Comparison of ENCODE assay signal across 27 cellular contexts in the genomic region with DNA sequence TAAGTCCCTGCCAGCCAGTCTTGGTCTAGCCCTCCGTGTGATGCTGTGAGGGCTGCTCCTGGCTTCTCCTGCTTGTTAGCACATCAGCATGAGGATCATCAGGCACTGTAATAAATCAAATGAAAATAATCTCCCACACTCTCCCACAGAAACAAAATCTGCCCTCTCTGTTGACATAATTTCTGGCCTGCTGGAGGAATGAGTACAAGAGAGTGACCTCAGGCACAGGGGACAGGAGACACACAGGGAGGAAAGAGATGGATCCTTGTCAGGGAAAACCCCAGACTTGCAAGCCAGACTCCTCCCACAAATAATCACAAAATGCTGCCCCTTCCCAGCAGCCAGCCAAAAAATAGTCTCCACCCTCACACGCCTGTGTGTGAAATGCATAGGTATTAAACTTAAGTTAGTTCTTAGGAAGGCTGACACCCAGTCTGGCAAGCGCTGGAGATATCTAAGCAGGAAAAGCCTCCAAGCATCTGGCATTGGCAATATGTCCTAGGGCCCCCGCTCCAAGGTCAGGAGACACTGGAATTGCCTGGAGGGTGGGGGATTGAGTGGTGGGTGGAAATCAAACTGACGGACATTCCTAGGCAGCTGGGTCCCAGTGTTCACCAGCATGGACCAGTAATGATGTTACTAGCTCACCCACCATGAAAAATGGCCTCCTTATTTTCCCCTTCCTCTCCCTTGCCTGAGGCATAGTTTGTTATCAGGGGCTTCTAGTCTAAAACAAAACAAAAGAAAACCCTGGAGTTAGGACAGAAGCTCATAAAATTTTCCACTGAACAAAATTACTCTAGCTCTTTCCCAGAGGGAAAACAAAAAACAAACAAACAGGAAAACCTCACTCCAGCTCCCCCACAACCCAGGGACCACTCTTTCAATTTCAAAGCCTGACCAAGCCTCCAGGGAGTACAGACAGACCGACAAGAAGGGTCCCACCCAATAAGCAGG. TPM values are rescaled to one million over a fixed set of nuclear protein-coding genes. Genes with fewer than 3 reads are reported as not detected.
A peak's percentile ranks its signal among the peaks of the same experiment; 100 is the strongest.
DNase-seq lines count a peak whose midpoint lies in the region; ATAC-seq, FAIRE-seq and TF ChIP-seq lines count a peak whose summit lies in the region.
"Had no signal": no experiment of that assay in that cellular context is flagged by ENCODE, and none has a peak within 500 bp of the region (broad histone marks: within the 10 kb centered on the region; RNA-seq: fewer than 3 reads in every experiment).

No MANE protein-coding gene starts in this region.

- no peak overlapping the region; a peak in 1 of 4 replicates for H3K9ac ChIP-seq in K562 (ENCODE audit: insufficient read depth in 1 of 2, low read depth in 2 of 2, low read length in 2 of 2)

- H3K4me2 ChIP-seq in K562 (ENCODE audit: insufficient read depth, low read length) = no peak overlapping the region

- H3K27me3 Mint-ChIP-seq in nephron (ENCODE audit: low read depth) = no peaks in the 10 kb centered on the region

- no peaks in the 10 kb centered on the region for H3K36me3 ChIP-seq in K562 (ENCODE audit: control insufficient read depth, insufficient read depth, low read length)
- H3K36me3 ChIP-seq: sigmoid colon had no signal

- intact Hi-C loops in K562 (cut with micrococcal nuclease) = no loop called here

- H2AFZ ChIP-seq in K562 (ENCODE audit: low read depth, low read length) = no peak overlapping the region

- no peak overlapping the region for H3K27ac Mint-ChIP-seq in nephron
- H3K27ac Mint-ChIP-seq: HFFc6; stimulated activated naive B cell treated with anti-CD40 and anti-IgM and Interleukin-4, amounts not matched to agents 10 μg/mL and 1 μg/mL and 100 μg/mL, for 72 hours; T-helper 2 cell treated with Interferon-gamma antibody and Interleukin-4, amounts not matched to agents 5 μg/mL and 100 μg/mL, for 36 hours had no signal

- H3K27ac ChIP-seq in K562 (ENCODE audit: extremely low read depth, low read depth, low read length) = no peak overlapping the region
- H3K27ac ChIP-seq: sigmoid colon had no signal

- H3K9me3 Mint-ChIP-seq in nephron = no peaks in the 10 kb centered on the region
- H3K9me3 Mint-ChIP-seq: HFFc6; stimulated activated naive B cell treated with anti-CD40 and anti-IgM and Interleukin-4, amounts not matched to agents 10 μg/mL and 1 μg/mL and 100 μg/mL, for 72 hours; T-helper 2 cell treated with Interferon-gamma antibody and Interleukin-4, amounts not matched to agents 5 μg/mL and 100 μg/mL, for 36 hours had no signal

- DNase-seq in EH (ENCODE audit: low read depth) (peak; percentile 9), LNCaP clone FGC (ENCODE audit: low read depth) (peak; percentile 6), K562 (ENCODE audit: extremely low read depth in 1 of 4, low spot score in 3 of 4) (no peak), H4 (ENCODE audit: low spot score) (no peak), superior temporal gyrus (ENCODE audit: extremely low spot score) (no peak)
- DNase-seq: activated CD4-positive, alpha-beta T cell treated with anti-CD3 and anti-CD28 coated beads for 48 hours; activated gamma-delta T cell treated with Interleukin-2 at 50 U/mL for 16 hours; activated T-cell treated with anti-CD3 and anti-CD28 coated beads, Interleukin-2, amount 50 U/mL, for 1 hour; C1 segment of cervical spinal cord; Caco-2; cerebellar nuclear complex; DND-41; glutamatergic neuron; HFFc6; IMR-90; NCI-H1048; NCI-H187; RPMI8226; sigmoid colon; stimulated activated CD4-positive, alpha-beta T cell treated with anti-CD3 and anti-CD28 coated beads, Interleukin-15, amount 100 ng/mL, for 24 hours; stimulated activated naive B cell treated with anti-CD40 and anti-IgM and Interleukin-4, amounts not matched to agents 10 μg/mL and 1 μg/mL and 100 μg/mL, for 72 hours had no signal

- TF ChIP-seq RAD21 in K562 (CRISPR knock-in tag; conservative IDR thresholded peaks at IDR 0.05 in 1 of 2, IDR thresholded peaks at IDR 0.05 in 1 of 2) = no peak

- H3K4me1 Mint-ChIP-seq in nephron = peaks cover 47% of the 10 kb centered on the region

- FAIRE-seq in K562 (lab: Jason Lieb, UNC) = peak; percentile 23
- FAIRE-seq: keratinocyte, urothelium cell line had no signal

- H3K4me1 ChIP-seq in K562 (replicated peaks in 1 of 2; ENCODE audit: control insufficient read depth in 2 of 2, insufficient read depth in 2 of 2, low read length in 2 of 2) = peaks cover 4 to 6% of the 10 kb centered on the region in 2 experiments; a peak in 4 of 5 replicates

- no peaks in the 10 kb centered on the region for H3K79me2 ChIP-seq in K562 (ENCODE audit: control insufficient read depth, insufficient read depth, low read length)

- H3K9me3 ChIP-seq in K562 (replicated peaks; ENCODE audit: control insufficient read depth, insufficient read depth, low read depth, low read length) = no peaks in the 10 kb centered on the region
- H3K9me3 ChIP-seq: Caco-2, sigmoid colon had no signal

- POLR2A ChIA-PET in K562 (lab: Yijun Ruan, JAX) = interaction anchor here (0.7 to 1.4 kb wide), 4 partner anchors 8 to 160 kb away, joined by 3 to 4 read pairs (median 4); no protein-coding TSS in a partner anchor

- ATAC-seq in K562 (no peak), HG03432 (IDR thresholded peaks at IDR 0.05; ENCODE audit: unreplicated experiment) (no peak), GM18870 (IDR thresholded peaks at IDR 0.05; ENCODE audit: unreplicated experiment) (no peak)
- ATAC-seq: stimulated activated naive B cell treated with anti-CD40 and anti-IgM and Interleukin-4, amounts not matched to agents 10 μg/mL and 1 μg/mL and 100 μg/mL, for 72 hours had no signal

- H3K9me1 ChIP-seq in K562 (ENCODE audit: control insufficient read depth, insufficient read depth, low read length) = no peaks in the 10 kb centered on the region

- CTCF ChIA-PET in K562 (lab: Yijun Ruan, JAX; ENCODE audit: low intra/inter-chr PET ratio) = no interaction called here

- 23% methylated on average over 6 of the region's 6 CpGs for WGBS in K562 (ENCODE audit: insufficient coverage, low coverage, missing lambda C conversion rate)

- H3K4me3 ChIP-seq in LNCaP clone FGC (ENCODE audit: low read depth, low read length) (no peak overlapping the region), K562 (no peak overlapping the region)
- H3K4me3 ChIP-seq: sigmoid colon had no signal

- TF ChIP-seq EP300 in K562 (IDR thresholded peaks at IDR 0.05; ENCODE audit: low read length) = no peak

- no TSS peak for BruUV-seq in K562 (replicated peaks; lab: Mats Ljungman, UMichigan)

- no peak for TF ChIP-seq POLR2A in K562 (conservative IDR thresholded peaks at IDR 0.05)

- no peaks in the 10 kb centered on the region for H3K36me3 Mint-ChIP-seq in nephron (ENCODE audit: low read depth)

- TF ChIP-seq CTCF in LNCaP clone FGC (IDR thresholded peaks at IDR 0.05; ENCODE audit: control insufficient read depth, extremely low read depth, insufficient read depth) (no peak), K562 (IDR thresholded peaks at IDR 0.05 in 2 of 3, conservative IDR thresholded peaks at IDR 0.05 in 1 of 3; ENCODE audit: insufficient read depth in 2 of 3, low read depth in 1 of 3, low read length in 3 of 3) (no peak), nephron (IDR thresholded peaks at IDR 0.05; ENCODE audit: unreplicated experiment in 3 of 3) (no peak)

- H3K27me3 ChIP-seq in K562 (ENCODE audit: control insufficient read depth in 2 of 2, insufficient read depth in 2 of 2, low read length in 2 of 2) = 0 out of 5 replicates have a peak, but pooled peaks cover 3 to 6% of the 10 kb centered on the region in 2 experiments

- H4K20me1 ChIP-seq in K562 (replicated peaks; ENCODE audit: control insufficient read depth, insufficient read depth, low read length) = no peaks in the 10 kb centered on the region

- H3K4me3 Mint-ChIP-seq in nephron = peak overlapping the region in 2 of 3 experiments; percentile 0 to 40
- H3K4me3 Mint-ChIP-seq: HFFc6; stimulated activated naive B cell treated with anti-CD40 and anti-IgM and Interleukin-4, amounts not matched to agents 10 μg/mL and 1 μg/mL and 100 μg/mL, for 72 hours; T-helper 2 cell treated with Interferon-gamma antibody and Interleukin-4, amounts not matched to agents 5 μg/mL and 100 μg/mL, for 36 hours had no signal

- in situ Hi-C loops in K562 (cut with MboI) = no loop called here

TF ChIP-seq in K562, 482 proteins besides CTCF, POLR2A, EP300 and RAD21 (continues in another document):
- TF ChIP-seq, protein P1, sequence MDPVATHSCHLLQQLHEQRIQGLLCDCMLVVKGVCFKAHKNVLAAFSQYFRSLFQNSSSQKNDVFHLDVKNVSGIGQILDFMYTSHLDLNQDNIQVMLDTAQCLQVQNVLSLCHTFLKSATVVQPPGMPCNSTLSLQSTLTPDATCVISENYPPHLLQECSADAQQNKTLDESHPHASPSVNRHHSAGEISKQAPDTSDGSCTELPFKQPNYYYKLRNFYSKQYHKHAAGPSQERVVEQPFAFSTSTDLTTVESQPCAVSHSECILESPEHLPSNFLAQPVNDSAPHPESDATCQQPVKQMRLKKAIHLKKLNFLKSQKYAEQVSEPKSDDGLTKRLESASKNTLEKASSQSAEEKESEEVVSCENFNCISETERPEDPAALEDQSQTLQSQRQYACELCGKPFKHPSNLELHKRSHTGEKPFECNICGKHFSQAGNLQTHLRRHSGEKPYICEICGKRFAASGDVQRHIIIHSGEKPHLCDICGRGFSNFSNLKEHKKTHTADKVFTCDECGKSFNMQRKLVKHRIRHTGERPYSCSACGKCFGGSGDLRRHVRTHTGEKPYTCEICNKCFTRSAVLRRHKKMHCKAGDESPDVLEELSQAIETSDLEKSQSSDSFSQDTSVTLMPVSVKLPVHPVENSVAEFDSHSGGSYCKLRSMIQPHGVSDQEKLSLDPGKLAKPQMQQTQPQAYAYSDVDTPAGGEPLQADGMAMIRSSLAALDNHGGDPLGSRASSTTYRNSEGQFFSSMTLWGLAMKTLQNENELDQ (CRISPR knock-in tag; IDR thresholded peaks at IDR 0.05; ENCODE audit: borderline replicate concordance) = no peak

RNA-seq across cellular contexts. Expression of a gene that starts 22.0 kb away (rescaled TPM):
- total RNA-seq in K562 (2011; cell fraction: chromatin; rRNA removed; ENCODE audit: low replicate concordance) = 77.0 and 130 TPM in 2 replicates
- 72.5 and 74.4 TPM in 2 replicates for total RNA-seq in K562 (2011; cell fraction: nucleolus; rRNA removed)
- 82.6 and 125 TPM in 2 replicates for total RNA-seq in K562 (2011; cell fraction: nucleoplasm; rRNA removed)
- total RNA-seq in K562 (2014; rRNA removed) (56.4 and 76.2 TPM in 2 replicates), K562 (2014; rRNA removed; fragmentation: Illumina TruSeq; extraction: Trizol) (29.7 and 38.1 TPM in 2 replicates), K562 (2015; rRNA removed; fragmentation: Illumina TruSeq; extraction: Trizol) (42.5 and 48.4 TPM in 2 replicates), K562 (2021) (39.4 and 42.4 TPM in 2 replicates)
- polyA plus RNA-seq in K562 (2011; rRNA removed) (46.7 and 52.4 TPM in 2 replicates), K562 (2014; fragmentation: Illumina TruSeq; extraction: Trizol) (49.8 and 55.3 TPM in 2 replicates), K562 (2014; fragmentation: Nextera tagmentation; extraction: Ambion mirVana) (100 to 1,000 TPM; 106 to 117 TPM), K562 (2014; rRNA removed) (56.6 and 84.5 TPM in 2 replicates)
- 63.4 and 94.3 TPM in 2 replicates for polyA plus RNA-seq in K562 (2011; cell fraction: cytosol; rRNA removed)
- polyA plus RNA-seq in K562 (2011; cell fraction: nucleus; rRNA removed) = 52.4 and 68.5 TPM in 2 replicates
- polyA plus RNA-seq in K562 (2012) = 46.0 and 46.7 TPM in 2 replicates
- polyA minus RNA-seq in K562 (2011; rRNA and poly(A)+ RNA removed) = 28.5 and 29.1 TPM in 2 replicates
- polyA minus RNA-seq in K562 (2011; cell fraction: cytosol; rRNA and poly(A)+ RNA removed) = 15.2 and 20.5 TPM in 2 replicates
- 27.1 and 36.1 TPM in 2 replicates for polyA minus RNA-seq in K562 (2011; cell fraction: nucleus; rRNA and poly(A)+ RNA removed)
- 28.1 and 33.8 TPM in 2 replicates for total RNA-seq in H4 (2014; rRNA removed; shearing (Covaris generic))

Comparison
In these comparisons a context has a peak if more than half of its experiments do, and no peak if none do; other contexts are left out.
1. DNase-seq: peak in EH (single experiment) and LNCaP clone FGC (single experiment); none in K562 (0 of 4), H4 (single experiment) and superior temporal gyrus (single experiment).